Comparison of ENCODE assay signal across 23 cellular contexts in the genomic region with DNA sequence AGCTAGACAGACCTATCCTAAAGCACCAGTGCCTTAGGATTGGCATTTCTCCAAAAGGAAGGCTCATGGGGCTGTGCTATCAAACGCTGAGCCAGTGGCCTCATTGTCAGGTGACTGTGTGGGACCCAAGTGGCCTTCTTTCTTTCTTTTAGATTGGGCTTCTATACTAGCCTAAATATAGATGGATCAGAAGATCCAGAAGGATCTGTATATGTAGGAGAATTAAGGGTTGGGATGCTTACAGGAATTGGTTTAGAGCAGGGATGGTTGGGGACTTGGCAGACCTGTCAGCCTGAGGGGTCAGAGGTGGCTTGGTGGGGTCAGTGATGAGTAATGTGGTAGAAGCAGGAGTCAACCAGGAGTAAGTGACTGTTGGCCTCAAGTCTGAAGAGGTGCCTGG.
"Had no signal": no experiment of that assay in that cellular context is flagged by ENCODE, and none has a peak within 500 bp of the region (broad histone marks: within the 10 kb centered on the region; RNA-seq: fewer than 3 reads in every experiment).

No MANE protein-coding gene starts in this region.

- H3K27ac ChIP-seq: HL-60, PC-9, Peyer's patch, SJCRH30 had no signal

- H3K36me3 ChIP-seq: MG63, Peyer's patch, SJCRH30 had no signal

- H3K4me1 ChIP-seq: SJCRH30 had no signal

- H3K27me3 ChIP-seq: MG63, SJCRH30 had no signal

- H3K9me3 ChIP-seq: MG63, Peyer's patch, SJCRH30 had no signal

- DNase-seq: Karpas-422; KG1; MG63; NCI-H1092; NCI-H1105 treated with DMSO at 0.1 percent for 48 hours; NCI-H1417 treated with DMSO at 0.1 percent for 48 hours; NCI-H146; NCI-H1694 treated with DMSO at 0.1 percent for 48 hours; NCI-H1930; NCI-H2081; NCI-H2171; NCI-H226; NCI-H446 treated with DMSO at 0.1 percent for 48 hours; NCI-H510A treated with DMSO at 0.1 percent for 48 hours; NCI-H526; NCI-H748 treated with DMSO at 0.1 percent for 48 hours; NK-92 treated with Interleukin-12 subunit alpha and Interleukin-12 subunit beta, amount 100 ng/mL, for 24 hours; PC-9; Peyer's patch; SHP77 treated with DMSO at 0.1 percent for 48 hours; SJCRH30; T-helper 1 cell had no signal

- H3K4me3 ChIP-seq: MG63, PC-9, Peyer's patch, SJCRH30 had no signal
